24 cellular contexts compared by ENCODE assay signal in the genomic region with DNA sequence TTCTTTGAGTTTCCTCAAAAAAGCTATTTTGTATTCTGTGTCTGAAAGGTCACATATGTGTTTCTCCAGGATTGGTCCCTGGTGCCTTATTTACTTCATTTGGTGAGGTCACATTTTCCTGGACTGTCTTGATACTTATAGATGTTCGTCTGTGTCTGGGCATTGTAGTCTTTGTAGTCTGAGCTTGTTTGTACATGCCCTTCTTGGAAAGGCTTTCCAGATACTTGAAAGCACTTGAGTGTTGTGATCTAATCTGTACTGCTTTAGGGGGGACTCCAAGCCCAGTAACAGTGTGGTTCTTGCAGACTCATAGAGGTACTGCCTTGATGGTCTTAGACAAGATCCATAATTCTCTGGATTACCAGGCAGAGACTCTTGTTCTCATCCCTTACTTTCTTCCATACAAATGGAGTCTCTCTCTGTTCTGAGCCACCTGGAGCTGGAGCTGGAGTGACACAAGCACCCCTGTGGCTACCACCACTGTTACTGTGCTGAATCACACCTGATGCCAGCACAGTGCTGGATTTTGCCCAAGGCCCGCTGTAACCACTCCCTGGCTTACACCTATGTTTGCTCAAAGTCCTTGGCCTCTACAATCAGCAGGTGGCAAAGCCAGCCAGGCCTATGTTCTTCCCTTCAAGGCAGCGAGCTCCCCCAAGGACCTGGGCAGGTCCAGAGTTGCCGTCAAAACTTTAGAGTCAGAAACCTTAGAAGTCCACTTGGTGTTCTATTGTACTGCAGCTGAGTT.
DNase-seq lines count a peak whose midpoint lies in the region; ATAC-seq and TF ChIP-seq lines count a peak whose summit lies in the region.
"Had no signal": no experiment of that assay in that cellular context is flagged by ENCODE, and none has a peak within 500 bp of the region (broad histone marks: within the 10 kb centered on the region; RNA-seq: fewer than 3 reads in every experiment).

No MANE protein-coding gene starts in this region.

- 42 to 50% methylated on average over 1 to 4 of the region's 4 CpGs for WGBS in thyroid gland, 2 donors

- no peaks in the 10 kb centered on the region for H3K36me3 Mint-ChIP-seq in WTC11
- H3K36me3 Mint-ChIP-seq: activated naive CD4-positive, alpha-beta T cell treated with anti-CD3 and anti-CD28 coated beads, Interleukin-2, amount 10 ng/mL, durations not matched to agents 7 days and 5 days had no signal

- H3K36me3 ChIP-seq in PC-9 (ENCODE audit: low read depth): no peaks in the 10 kb centered on the region
- no peaks in the 10 kb centered on the region for H3K36me3 ChIP-seq in thyroid gland
- H3K36me3 ChIP-seq: esophagus squamous epithelium, thoracic aorta, vagina had no signal

- H3K27me3 Mint-ChIP-seq in WTC11 (ENCODE audit: low read depth): no peaks in the 10 kb centered on the region; the same call in 1 of the 2 replicates
- H3K27me3 Mint-ChIP-seq: activated naive CD4-positive, alpha-beta T cell treated with anti-CD3 and anti-CD28 coated beads, Interleukin-2, amount 10 ng/mL, durations not matched to agents 7 days and 5 days had no signal

- no peak overlapping the region for H3K4me3 Mint-ChIP-seq in WTC11
- H3K4me3 Mint-ChIP-seq: activated naive CD4-positive, alpha-beta T cell treated with anti-CD3 and anti-CD28 coated beads, Interleukin-2, amount 10 ng/mL, durations not matched to agents 7 days and 5 days; CD4-positive, alpha-beta memory T cell; effector memory CD8-positive, alpha-beta T cell had no signal

- no peak overlapping the region for H3K27ac Mint-ChIP-seq in WTC11
- H3K27ac Mint-ChIP-seq: activated naive CD4-positive, alpha-beta T cell treated with anti-CD3 and anti-CD28 coated beads, Interleukin-2, amount 10 ng/mL, durations not matched to agents 7 days and 5 days; CD4-positive, alpha-beta memory T cell; effector memory CD8-positive, alpha-beta T cell had no signal

- TF ChIP-seq CTCF in PC-9 (conservative IDR thresholded peaks at IDR 0.05): no peak
- TF ChIP-seq CTCF in thyroid gland (IDR thresholded peaks at IDR 0.05): no peak
- TF ChIP-seq CTCF in WTC11 (IDR thresholded peaks at IDR 0.05): no peak

- ATAC-seq in esophagus mucosa (peak; percentile 96), HG02970 (IDR thresholded peaks at IDR 0.05; ENCODE audit: low FRiP score, unreplicated experiment) (no peak), WTC11 (no peak)
- ATAC-seq: effector memory CD8-positive, alpha-beta T cell; K562; psoas muscle; stimulated activated naive CD8-positive, alpha-beta T cell treated with anti-CD3 and anti-CD28 coated beads, Interleukin-15, Interleukin-2, amounts not matched to agents 100 U/mL and 50 U/mL, for 24 hours had no signal

- H3K4me1 Mint-ChIP-seq in WTC11: no peaks in the 10 kb centered on the region
- H3K4me1 Mint-ChIP-seq: activated naive CD4-positive, alpha-beta T cell treated with anti-CD3 and anti-CD28 coated beads, Interleukin-2, amount 10 ng/mL, durations not matched to agents 7 days and 5 days; CD4-positive, alpha-beta memory T cell had no signal

- H3K79me2 ChIP-seq in PC-9 (ENCODE audit: low read depth): no peaks in the 10 kb centered on the region

- no peak overlapping the region for H3K4me3 ChIP-seq in PC-9
- H3K4me3 ChIP-seq in thyroid gland (replicated peaks in 1 of 3): no peak overlapping the region
- H3K4me3 ChIP-seq: esophagus squamous epithelium, K562, psoas muscle, SK-N-MC, thoracic aorta, vagina had no signal

- H3K9me3 Mint-ChIP-seq in WTC11: peaks cover 7% of the 10 kb centered on the region; the same call in 1 of the 2 replicates
- H3K9me3 Mint-ChIP-seq: activated naive CD4-positive, alpha-beta T cell treated with anti-CD3 and anti-CD28 coated beads, Interleukin-2, amount 10 ng/mL, durations not matched to agents 7 days and 5 days had no signal

- DNase-seq in NCI-H2171 treated with DMSO at 0.1 percent for 48 hours (lab: John Stamatoyannopoulos, UW) (peak; percentile 4), NCI-H2171 (lab: John Stamatoyannopoulos, UW) (no peak), PC-9 (peak; percentile 13 to 48), thyroid gland (peak; percentile 12 to 16), WTC11 (ENCODE audit: low spot score) (no peak)
- DNase-seq in stimulated activated CD4-positive, alpha-beta T cell treated with anti-CD3 and anti-CD28 coated beads, Interleukin-1b, Interleukin-23, amount 100 ng/mL, for 48 hours: no peak
- DNase-seq: activated CD4-positive, alpha-beta T cell treated with anti-CD3 and anti-CD28 coated beads, Interleukin-2, amount 50 U/mL, for 48 hours; activated naive CD4-positive, alpha-beta T cell treated with anti-CD3 and anti-CD28 coated beads, Interleukin-2, amount 10 ng/mL, durations not matched to agents 7 days and 5 days; AML-193; CD4-positive, alpha-beta memory T cell; effector memory CD8-positive, alpha-beta T cell; esophagus squamous epithelium; mesenchymal stem cell; MM.1S; NCI-H1417 treated with DMSO at 0.1 percent for 48 hours; NCI-H2107; psoas muscle; stimulated activated naive CD8-positive, alpha-beta T cell treated with anti-CD3 and anti-CD28 coated beads, Interleukin-15, Interleukin-2, amounts not matched to agents 100 U/mL and 50 U/mL, for 24 hours had no signal

- POLR2A ChIA-PET in PC-9 (lab: Charles Lee; ENCODE audit: unreplicated experiment): no interaction called here
- POLR2A ChIA-PET in WTC11 (lab: Charles Lee): no interaction called here

- H3K27ac ChIP-seq in PC-9 (no peak overlapping the region), thyroid gland (no peak overlapping the region)
- H3K27ac ChIP-seq: psoas muscle, SK-N-MC, thoracic aorta, vagina had no signal

- H3K4me2 ChIP-seq in PC-9: no peak overlapping the region

- no TSS peak for BruUV-seq in PC-9 (replicated peaks; lab: Mats Ljungman, UMichigan)

- CTCF ChIA-PET in PC-9 (lab: Charles Lee) (no interaction called here), WTC11 (lab: Charles Lee) (no interaction called here)

- H3K9me3 ChIP-seq in PC-9 (ENCODE audit: insufficient read depth, low read depth) (no peaks in the 10 kb centered on the region), thyroid gland (no peaks in the 10 kb centered on the region)
- H3K9me3 ChIP-seq: esophagus squamous epithelium, thoracic aorta, vagina had no signal

- H2AFZ ChIP-seq in PC-9: no peak overlapping the region

- H3F3A ChIP-seq in PC-9 (ENCODE audit: insufficient read depth, low read depth): no peaks in the 10 kb centered on the region

- H3K9me2 ChIP-seq in PC-9 (ENCODE audit: insufficient read depth): no peaks in the 10 kb centered on the region

- H3K4me1 ChIP-seq in PC-9 (replicated peaks; ENCODE audit: insufficient read depth) (no peaks in the 10 kb centered on the region), thyroid gland (no peaks in the 10 kb centered on the region)
- H3K4me1 ChIP-seq: psoas muscle, vagina had no signal

- H4K20me1 ChIP-seq in PC-9 (ENCODE audit: insufficient read depth): no peaks in the 10 kb centered on the region

- TF ChIP-seq POLR2A in thyroid gland (IDR thresholded peaks at IDR 0.05): no peak

- H3K27me3 ChIP-seq in PC-9 (ENCODE audit: insufficient read depth, low read depth): no peaks in the 10 kb centered on the region
- H3K27me3 ChIP-seq in thyroid gland: no peaks in the 10 kb centered on the region
- H3K27me3 ChIP-seq: esophagus squamous epithelium, vagina had no signal

- intact Hi-C loops in PC-9 (cut with micrococcal nuclease; ENCODE audit: unreplicated experiment): no loop called here
- intact Hi-C loops in thyroid gland (cut with DNase I): no loop called here

TF ChIP-seq in WTC11, 78 proteins besides CTCF, POLR2A, EP300 and RAD21 (continues in another document):
- TF ChIP-seq, protein P1, sequence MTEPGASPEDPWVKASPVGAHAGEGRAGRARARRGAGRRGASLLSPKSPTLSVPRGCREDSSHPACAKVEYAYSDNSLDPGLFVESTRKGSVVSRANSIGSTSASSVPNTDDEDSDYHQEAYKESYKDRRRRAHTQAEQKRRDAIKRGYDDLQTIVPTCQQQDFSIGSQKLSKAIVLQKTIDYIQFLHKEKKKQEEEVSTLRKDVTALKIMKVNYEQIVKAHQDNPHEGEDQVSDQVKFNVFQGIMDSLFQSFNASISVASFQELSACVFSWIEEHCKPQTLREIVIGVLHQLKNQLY (CRISPR knock-in tag; IDR thresholded peaks at IDR 0.05): no peak
- TF ChIP-seq, protein P2, sequence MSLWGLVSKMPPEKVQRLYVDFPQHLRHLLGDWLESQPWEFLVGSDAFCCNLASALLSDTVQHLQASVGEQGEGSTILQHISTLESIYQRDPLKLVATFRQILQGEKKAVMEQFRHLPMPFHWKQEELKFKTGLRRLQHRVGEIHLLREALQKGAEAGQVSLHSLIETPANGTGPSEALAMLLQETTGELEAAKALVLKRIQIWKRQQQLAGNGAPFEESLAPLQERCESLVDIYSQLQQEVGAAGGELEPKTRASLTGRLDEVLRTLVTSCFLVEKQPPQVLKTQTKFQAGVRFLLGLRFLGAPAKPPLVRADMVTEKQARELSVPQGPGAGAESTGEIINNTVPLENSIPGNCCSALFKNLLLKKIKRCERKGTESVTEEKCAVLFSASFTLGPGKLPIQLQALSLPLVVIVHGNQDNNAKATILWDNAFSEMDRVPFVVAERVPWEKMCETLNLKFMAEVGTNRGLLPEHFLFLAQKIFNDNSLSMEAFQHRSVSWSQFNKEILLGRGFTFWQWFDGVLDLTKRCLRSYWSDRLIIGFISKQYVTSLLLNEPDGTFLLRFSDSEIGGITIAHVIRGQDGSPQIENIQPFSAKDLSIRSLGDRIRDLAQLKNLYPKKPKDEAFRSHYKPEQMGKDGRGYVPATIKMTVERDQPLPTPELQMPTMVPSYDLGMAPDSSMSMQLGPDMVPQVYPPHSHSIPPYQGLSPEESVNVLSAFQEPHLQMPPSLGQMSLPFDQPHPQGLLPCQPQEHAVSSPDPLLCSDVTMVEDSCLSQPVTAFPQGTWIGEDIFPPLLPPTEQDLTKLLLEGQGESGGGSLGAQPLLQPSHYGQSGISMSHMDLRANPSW (CRISPR knock-in tag; conservative IDR thresholded peaks at IDR 0.05; ENCODE audit: low read depth): no peak
- TF ChIP-seq FOXJ3 (CRISPR knock-in tag; IDR thresholded peaks at IDR 0.05; ENCODE audit: borderline replicate concordance): no peak
- TF ChIP-seq IRF1 (CRISPR knock-in tag; IDR thresholded peaks at IDR 0.05): no peak

Comparison
In these comparisons a context has a peak if more than half of its experiments do, and no peak if none do; other contexts are left out.
1. DNase-seq: peak in NCI-H2171 treated with DMSO at 0.1 percent for 48 hours (single experiment), PC-9 (2 of 2) and thyroid gland (2 of 2); none in NCI-H2171 (single experiment), WTC11 (single experiment) and stimulated activated CD4-positive, alpha-beta T cell treated with anti-CD3 and anti-CD28 coated beads, Interleukin-1b, Interleukin-23, amount 100 ng/mL, for 48 hours (single experiment).